24 cellular contexts compared by ENCODE assay signal in the genomic region with DNA sequence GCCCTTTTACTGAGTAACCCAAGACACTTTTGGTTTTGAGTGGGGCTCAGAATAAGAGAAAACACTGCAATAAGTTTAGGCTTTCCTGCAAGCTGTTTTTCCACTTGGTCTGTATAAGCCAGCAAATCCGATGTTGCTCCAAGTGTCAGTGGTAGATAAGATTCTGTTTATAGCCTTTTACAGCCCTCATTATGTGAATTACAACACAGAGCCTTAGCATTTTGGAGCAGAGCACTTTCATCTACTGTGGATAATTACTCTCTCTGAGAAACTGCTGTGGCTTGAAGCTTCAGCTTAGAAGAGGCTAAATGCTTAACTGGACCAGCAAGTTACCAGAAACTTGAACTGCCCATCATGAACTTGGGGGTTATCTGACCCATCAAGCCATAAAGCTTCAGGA.
"Had no signal": no experiment of that assay in that cellular context is flagged by ENCODE, and none has a peak within 500 bp of the region (broad histone marks: within the 10 kb centered on the region; RNA-seq: fewer than 3 reads in every experiment).

No MANE protein-coding gene starts in this region.

- ATAC-seq: gastrocnemius medialis; left lobe of liver; naive thymus-derived CD4-positive, alpha-beta T cell; right lobe of liver; stimulated activated memory B cell treated with anti-CD40 and anti-IgM and Interleukin-4, amounts not matched to agents 10 μg/mL and 1 μg/mL and 100 μg/mL, for 72 hours; stimulated activated naive CD8-positive, alpha-beta T cell treated with anti-CD3 and anti-CD28 coated beads, Interleukin-15, Interleukin-2, amounts not matched to agents 100 U/mL and 50 U/mL, for 24 hours; upper lobe of right lung had no signal

- H3K36me3 Mint-ChIP-seq: mesothelial cell of epicardium; naive thymus-derived CD4-positive, alpha-beta T cell; neural progenitor cell; stimulated activated memory B cell treated with anti-CD40 and anti-IgM and Interleukin-4, amounts not matched to agents 10 μg/mL and 1 μg/mL and 100 μg/mL, for 72 hours had no signal

- H3K36me3 ChIP-seq: gastrocnemius medialis, neural progenitor cell, right lobe of liver, tibial artery, upper lobe of right lung, uterus had no signal

- H3K27me3 ChIP-seq: dorsolateral prefrontal cortex, gastrocnemius medialis, neural progenitor cell, right lobe of liver, testis, tibial artery, upper lobe of right lung, uterus had no signal

- H3K4me3 ChIP-seq: dorsolateral prefrontal cortex, gastrocnemius medialis, neural progenitor cell, right lobe of liver, testis, tibial artery, upper lobe of right lung, uterus had no signal

- H3K9ac ChIP-seq: neural progenitor cell, parathyroid adenoma had no signal

- H3K27me3 Mint-ChIP-seq: naive thymus-derived CD4-positive, alpha-beta T cell; progenitor cell of endocrine pancreas; stimulated activated memory B cell treated with anti-CD40 and anti-IgM and Interleukin-4, amounts not matched to agents 10 μg/mL and 1 μg/mL and 100 μg/mL, for 72 hours had no signal

- H3K4me1 ChIP-seq: gastrocnemius medialis, neural progenitor cell, parathyroid adenoma, right lobe of liver, testis, tibial artery, upper lobe of right lung, uterus had no signal

- H3K9me3 ChIP-seq: gastrocnemius medialis, right lobe of liver, testis, tibial artery, upper lobe of right lung, uterus had no signal

- H3K4me3 Mint-ChIP-seq: mesothelial cell of epicardium; naive thymus-derived CD4-positive, alpha-beta T cell; nephron; neural progenitor cell; stimulated activated memory B cell treated with anti-CD40 and anti-IgM and Interleukin-4, amounts not matched to agents 10 μg/mL and 1 μg/mL and 100 μg/mL, for 72 hours had no signal

- DNase-seq: cerebellar nuclear complex; dorsolateral prefrontal cortex; effector CD4-positive, alpha-beta T cell; foreskin fibroblast; gastrocnemius medialis; head of caudate nucleus; hippocampal formation; mesenchymal stem cell; naive thymus-derived CD4-positive, alpha-beta T cell; right lobe of liver; stimulated activated CD4-positive, alpha-beta T cell treated with anti-CD3 and anti-CD28 coated beads, Interleukin-4, amount 100 ng/mL, for 4 hours; stimulated activated naive CD8-positive, alpha-beta T cell treated with anti-CD3 and anti-CD28 coated beads, Interleukin-15, Interleukin-2, amounts not matched to agents 100 U/mL and 50 U/mL, for 24 hours; substantia nigra; testis; tibial artery; upper lobe of right lung; uterus had no signal

- H3K4me1 Mint-ChIP-seq: mesothelial cell of epicardium; naive thymus-derived CD4-positive, alpha-beta T cell; neural progenitor cell; stimulated activated memory B cell treated with anti-CD40 and anti-IgM and Interleukin-4, amounts not matched to agents 10 μg/mL and 1 μg/mL and 100 μg/mL, for 72 hours had no signal

- H3K27ac ChIP-seq: dorsolateral prefrontal cortex, gastrocnemius medialis, neural progenitor cell, parathyroid adenoma, right lobe of liver, testis, tibial artery, upper lobe of right lung, uterus had no signal

- H3K9me3 Mint-ChIP-seq: nephron; stimulated activated memory B cell treated with anti-CD40 and anti-IgM and Interleukin-4, amounts not matched to agents 10 μg/mL and 1 μg/mL and 100 μg/mL, for 72 hours had no signal
